ENCODE assay signal across 9 cellular contexts in the genomic region with DNA sequence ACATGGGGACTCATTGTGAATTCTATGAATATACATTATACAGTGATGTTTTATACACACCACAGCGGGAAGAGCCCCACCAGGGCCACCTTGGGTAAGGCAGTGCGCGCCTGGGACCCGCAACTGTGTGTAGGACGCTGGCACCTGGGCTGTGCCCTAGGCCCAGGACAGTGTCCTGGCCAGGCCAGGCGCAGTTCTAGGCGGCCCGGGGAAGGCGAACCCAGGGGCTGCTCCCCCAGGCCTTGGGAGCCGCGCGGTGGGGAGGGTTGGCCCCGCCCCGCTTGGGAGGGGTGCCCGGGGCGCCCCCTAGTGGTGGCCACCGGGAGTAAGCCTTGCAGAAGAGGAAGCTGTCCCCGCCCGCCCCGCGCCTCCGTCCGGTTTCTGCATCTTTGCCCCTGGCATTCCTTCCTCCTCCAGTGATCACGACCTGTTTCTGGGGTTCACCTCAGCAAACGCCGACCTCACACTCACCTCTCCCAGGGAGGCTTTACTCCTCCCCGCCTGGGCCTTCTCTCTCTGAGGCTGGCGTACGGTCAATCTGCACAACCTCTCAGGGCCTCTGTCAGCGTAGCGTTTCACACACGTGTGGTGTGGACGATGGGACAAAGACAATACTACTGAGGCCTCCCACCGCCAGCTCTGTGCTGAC. TPM values are rescaled to one million over a fixed set of nuclear protein-coding genes. Genes with fewer than 3 reads are reported as not detected.
DNase-seq lines count a peak whose midpoint lies in the region; ATAC-seq and TF ChIP-seq lines count a peak whose summit lies in the region.
"Had no signal": no experiment of that assay in that cellular context is flagged by ENCODE, and none has a peak within 500 bp of the region (broad histone marks: within the 10 kb centered on the region; RNA-seq: fewer than 3 reads in every experiment).

No MANE protein-coding gene starts in this region.

- peak overlapping the region; percentile 46 to 62 for H3K27ac Mint-ChIP-seq in activated naive CD4-positive, alpha-beta T cell treated with anti-CD3 and anti-CD28 coated beads, Interleukin-2, amount 50 U/mL, for 72 hours

- peaks cover 45% of the 10 kb centered on the region for H3K4me1 ChIP-seq in left ventricle myocardium inferior
- peaks cover 0 to 5% of the 10 kb centered on the region in 2 donors for H3K4me1 ChIP-seq in uterus

- H3K27me3 ChIP-seq in BJ (ENCODE audit: control insufficient read depth, insufficient read depth, low read length) (no peaks in the 10 kb centered on the region), left ventricle myocardium inferior (ENCODE audit: low read depth) (no peaks in the 10 kb centered on the region), uterus (no peaks in the 10 kb centered on the region)

- H3K4me3 ChIP-seq in BJ (ENCODE audit: low read depth, low read length) (no peak overlapping the region), left ventricle myocardium inferior (peak overlapping the region; percentile 49), uterus (peak overlapping the region in 1 of 2 donors; percentile 21)
- H3K4me3 ChIP-seq in Jurkat, Clone E6-1 (ENCODE audit: low read length) = peak overlapping the region; percentile 48

- TF ChIP-seq POLR2A in uterus (IDR thresholded peaks at IDR 0.05) = peak in 1 of 2 donors; percentile 26

- no peaks in the 10 kb centered on the region for H3K9me3 ChIP-seq in left ventricle myocardium inferior (replicated peaks)
- no peaks in the 10 kb centered on the region for H3K9me3 ChIP-seq in uterus

- peak; percentile 95 for ATAC-seq in SK-N-SH treated with all-trans-retinoic acid at 6 μM for 48 hours
- peak; percentile 81 to 89 for ATAC-seq in activated naive CD4-positive, alpha-beta T cell treated with anti-CD3 and anti-CD28 coated beads, Interleukin-2, amount 50 U/mL, for 72 hours

- no peaks in the 10 kb centered on the region for H3K36me3 Mint-ChIP-seq in activated naive CD4-positive, alpha-beta T cell treated with anti-CD3 and anti-CD28 coated beads, Interleukin-2, amount 50 U/mL, for 72 hours

- CTCF ChIA-PET in BJ (lab: Yijun Ruan, JAX) = interaction anchor here (0.7 to 29.7 kb wide), 11 partner anchors 9 to 126 kb away, joined by 3 to 797 read pairs (median 5); partner anchors contain the start of genes ARL2, ATG2A, BATF2 and CDC42BPG

- intact Hi-C loops in left ventricle myocardium inferior (cut with micrococcal nuclease) (no loop called here), uterus (cut with DNase I; ENCODE audit: low total_unique reads) (loop anchor here (2.0 kb wide), 1 partner anchor 43 kb away; the partner anchor contains the start of gene CDC42BPG)

- TF ChIP-seq CTCF in BJ (IDR thresholded peaks at IDR 0.05; ENCODE audit: insufficient read depth, low read depth, low read length) (peak; percentile 95), left ventricle myocardium inferior (IDR thresholded peaks at IDR 0.05; ENCODE audit: borderline replicate concordance) (peak; percentile 99), uterus (IDR thresholded peaks at IDR 0.05) (peak; percentile 94 to 98 (median 96))

- POLR2A ChIA-PET in BJ (lab: Charles Lee) = no interaction called here

- no peak for DNase-seq in BJ (ENCODE audit: low read depth)
- peak; percentile 77 for DNase-seq in GM19240 (ENCODE audit: insufficient read length, low spot score)
- DNase-seq in Jurkat, Clone E6-1 (ENCODE audit: low read depth, low spot score) = peak; percentile 50
- peak; percentile 82 to 96 for DNase-seq in activated naive CD4-positive, alpha-beta T cell treated with anti-CD3 and anti-CD28 coated beads, Interleukin-2, amount 50 U/mL, for 72 hours (ENCODE audit: low spot score in 2 of 2)
- DNase-seq in left ventricle myocardium inferior = peak; percentile 85
- DNase-seq in putamen (ENCODE audit: low spot score) = peak; percentile 68
- DNase-seq in uterus = peak; percentile 69 to 83

- H3K27ac ChIP-seq in left ventricle myocardium inferior (replicated peaks) = peak overlapping the region; percentile 76
- peak overlapping the region; percentile 60 to 62 for H3K27ac ChIP-seq in uterus

- H3K36me3 ChIP-seq in BJ (ENCODE audit: control insufficient read depth, insufficient read depth, low read length) = no peaks in the 10 kb centered on the region
- H3K36me3 ChIP-seq in left ventricle myocardium inferior = no peaks in the 10 kb centered on the region
- H3K36me3 ChIP-seq in uterus = no peaks in the 10 kb centered on the region

- no peaks in the 10 kb centered on the region for H3K9me3 Mint-ChIP-seq in activated naive CD4-positive, alpha-beta T cell treated with anti-CD3 and anti-CD28 coated beads, Interleukin-2, amount 50 U/mL, for 72 hours

TF ChIP-seq in SK-N-SH treated with all-trans-retinoic acid at 6 μM for 48 hours, 23 proteins besides CTCF, POLR2A, EP300 and RAD21:
- TF ChIP-seq, protein P1, sequence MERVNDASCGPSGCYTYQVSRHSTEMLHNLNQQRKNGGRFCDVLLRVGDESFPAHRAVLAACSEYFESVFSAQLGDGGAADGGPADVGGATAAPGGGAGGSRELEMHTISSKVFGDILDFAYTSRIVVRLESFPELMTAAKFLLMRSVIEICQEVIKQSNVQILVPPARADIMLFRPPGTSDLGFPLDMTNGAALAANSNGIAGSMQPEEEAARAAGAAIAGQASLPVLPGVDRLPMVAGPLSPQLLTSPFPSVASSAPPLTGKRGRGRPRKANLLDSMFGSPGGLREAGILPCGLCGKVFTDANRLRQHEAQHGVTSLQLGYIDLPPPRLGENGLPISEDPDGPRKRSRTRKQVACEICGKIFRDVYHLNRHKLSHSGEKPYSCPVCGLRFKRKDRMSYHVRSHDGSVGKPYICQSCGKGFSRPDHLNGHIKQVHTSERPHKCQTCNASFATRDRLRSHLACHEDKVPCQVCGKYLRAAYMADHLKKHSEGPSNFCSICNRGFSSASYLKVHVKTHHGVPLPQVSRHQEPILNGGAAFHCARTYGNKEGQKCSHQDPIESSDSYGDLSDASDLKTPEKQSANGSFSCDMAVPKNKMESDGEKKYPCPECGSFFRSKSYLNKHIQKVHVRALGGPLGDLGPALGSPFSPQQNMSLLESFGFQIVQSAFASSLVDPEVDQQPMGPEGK (CRISPR knock-in tag; IDR thresholded peaks at IDR 0.05; ENCODE audit: borderline replicate concordance) = peak; percentile 93; the same call in 1 of the 2 replicates
- TF ChIP-seq, protein P2, sequence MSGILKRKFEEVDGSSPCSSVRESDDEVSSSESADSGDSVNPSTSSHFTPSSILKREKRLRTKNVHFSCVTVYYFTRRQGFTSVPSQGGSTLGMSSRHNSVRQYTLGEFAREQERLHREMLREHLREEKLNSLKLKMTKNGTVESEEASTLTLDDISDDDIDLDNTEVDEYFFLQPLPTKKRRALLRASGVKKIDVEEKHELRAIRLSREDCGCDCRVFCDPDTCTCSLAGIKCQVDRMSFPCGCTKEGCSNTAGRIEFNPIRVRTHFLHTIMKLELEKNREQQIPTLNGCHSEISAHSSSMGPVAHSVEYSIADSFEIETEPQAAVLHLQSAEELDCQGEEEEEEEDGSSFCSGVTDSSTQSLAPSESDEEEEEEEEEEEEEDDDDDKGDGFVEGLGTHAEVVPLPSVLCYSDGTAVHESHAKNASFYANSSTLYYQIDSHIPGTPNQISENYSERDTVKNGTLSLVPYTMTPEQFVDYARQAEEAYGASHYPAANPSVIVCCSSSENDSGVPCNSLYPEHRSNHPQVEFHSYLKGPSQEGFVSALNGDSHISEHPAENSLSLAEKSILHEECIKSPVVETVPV (CRISPR knock-in tag; IDR thresholded peaks at IDR 0.05) = no peak
TF ChIP-seq in SK-N-SH treated with all-trans-retinoic acid at 6 μM for 48 hours: peak in this region for 1.

RNA-seq across cellular contexts. Expression of gene EHD1, which starts 9.5 kb away (rescaled TPM):
- polyA plus RNA-seq in BJ (2011; rRNA removed) = 95.3 and 191 TPM in 2 replicates
- 145 and 165 TPM in 2 replicates for polyA minus RNA-seq in BJ (2011; rRNA and poly(A)+ RNA removed)
- 34.9 TPM for polyA plus RNA-seq in Jurkat, Clone E6-1 (2012; ENCODE audit: insufficient read depth, insufficient read length)
- 100 to 1,000 TPM in 1 of 2 donors, 10 to 100 TPM in 1; 93.1 to 123 TPM for total RNA-seq in activated naive CD4-positive, alpha-beta T cell treated with anti-CD3 and anti-CD28 coated beads, Interleukin-2, amount 50 U/mL, for 72 hours
- total RNA-seq in left ventricle myocardium inferior (40.3 TPM), uterus (10 to 100 TPM in 3 of 4 donors, 1 to 10 TPM in 1; 3.5 to 78.7 (median 36.9) TPM)

RNA-seq across cellular contexts. Expression of gene ATG2A, which starts 29.1 kb away (rescaled TPM):
- polyA plus RNA-seq in BJ (2011; rRNA removed) = 3.7 and 7.0 TPM in 2 replicates
- polyA minus RNA-seq in BJ (2011; rRNA and poly(A)+ RNA removed) = 7.3 and 9.2 TPM in 2 replicates
- 11.6 TPM for polyA plus RNA-seq in Jurkat, Clone E6-1 (2012; ENCODE audit: insufficient read depth, insufficient read length)
- 10 to 100 TPM; 21.2 to 26.8 TPM for total RNA-seq in activated naive CD4-positive, alpha-beta T cell treated with anti-CD3 and anti-CD28 coated beads, Interleukin-2, amount 50 U/mL, for 72 hours
- total RNA-seq in left ventricle myocardium inferior (13.1 TPM), uterus (10 to 100 TPM in 3 of 4 donors, 1 to 10 TPM in 1; 6.8 to 39.6 (median 18.4) TPM)

RNA-seq across cellular contexts. Expression of gene PPP2R5B, which starts 36.6 kb away (rescaled TPM):
- 16.0 and 18.5 TPM in 2 replicates for polyA plus RNA-seq in BJ (2011; rRNA removed)
- 6.9 and 13.9 TPM in 2 replicates for polyA minus RNA-seq in BJ (2011; rRNA and poly(A)+ RNA removed)
- 12.8 TPM for polyA plus RNA-seq in Jurkat, Clone E6-1 (2012; ENCODE audit: insufficient read depth, insufficient read length)
- 10 to 100 TPM in 1 of 2 donors, 1 to 10 TPM in 1; 2.8 to 29.9 TPM for total RNA-seq in activated naive CD4-positive, alpha-beta T cell treated with anti-CD3 and anti-CD28 coated beads, Interleukin-2, amount 50 U/mL, for 72 hours
- 22.5 TPM for total RNA-seq in left ventricle myocardium inferior
- 10 to 100 TPM in 2 of 4 donors, 1 to 10 TPM in 2; 6.7 to 23.4 (median 13.0) TPM for total RNA-seq in uterus

RNA-seq across cellular contexts. Expression of gene CDC42BPG, which starts 43.4 kb away (rescaled TPM):
- 0.01 and 0.02 TPM in 2 replicates for polyA plus RNA-seq in BJ (2011; rRNA removed)
- polyA minus RNA-seq in BJ (2011; rRNA and poly(A)+ RNA removed) = not detected in 2 replicates
- 4.6 TPM for polyA plus RNA-seq in Jurkat, Clone E6-1 (2012; ENCODE audit: insufficient read depth, insufficient read length)
- under 1 TPM; 0.61 to 0.76 TPM for total RNA-seq in activated naive CD4-positive, alpha-beta T cell treated with anti-CD3 and anti-CD28 coated beads, Interleukin-2, amount 50 U/mL, for 72 hours
- 1.1 TPM for total RNA-seq in left ventricle myocardium inferior
- 1 to 10 TPM in 1 of 4 donors, under 1 TPM in 3; under 0.01 to 2.7 (median 0.30) TPM for total RNA-seq in uterus

RNA-seq across cellular contexts. Expression of gene GPHA2, which starts 47.8 kb away (rescaled TPM):
- not detected in 2 replicates for polyA plus RNA-seq in BJ (2011; rRNA removed)
- not detected in 2 replicates for polyA minus RNA-seq in BJ (2011; rRNA and poly(A)+ RNA removed)
- polyA plus RNA-seq in Jurkat, Clone E6-1 (2012; ENCODE audit: insufficient read depth, insufficient read length) = not detected
- not detected for total RNA-seq in activated naive CD4-positive, alpha-beta T cell treated with anti-CD3 and anti-CD28 coated beads, Interleukin-2, amount 50 U/mL, for 72 hours
- total RNA-seq in left ventricle myocardium inferior (not detected), uterus (not detected)
- total RNA-seq: T-helper 2 cell treated with Interferon-gamma antibody and Interleukin-4, amounts not matched to agents 100 ng/mL and 5 ng/mL, for 36 hours had no signal
